Comparison of ENCODE assay signal across 1 cellular context in genomic region chr1:17276568-17276967, GRCh38.
TF ChIP-seq lines count a peak whose summit lies in the region.

No MANE protein-coding gene starts in this region.

TF ChIP-seq in SK-N-SH, 30 proteins besides CTCF, POLR2A, EP300 and RAD21 (continued from another document):
- TF ChIP-seq USF1 (IDR thresholded peaks at IDR 0.05; ENCODE audit: borderline replicate concordance, low read depth): no peak
- TF ChIP-seq TEAD4 (IDR thresholded peaks at IDR 0.05; ENCODE audit: borderline replicate concordance, insufficient read depth): no peak
- TF ChIP-seq USF2 (IDR thresholded peaks at IDR 0.05; ENCODE audit: borderline replicate concordance, low read depth, low read length): no peak
- no peak for TF ChIP-seq TAF1 (IDR thresholded peaks at IDR 0.05; ENCODE audit: borderline replicate concordance, low read depth, low read length)
- no peak for TF ChIP-seq RCOR1 (IDR thresholded peaks at IDR 0.05; ENCODE audit: low read length)
- peak; percentile 84 for TF ChIP-seq NFIC (IDR thresholded peaks at IDR 0.05; ENCODE audit: borderline replicate concordance)
- no peak for TF ChIP-seq EZH2phosphoT487 (IDR thresholded peaks at IDR 0.05; ENCODE audit: borderline replicate concordance, low read depth)
